In genomic region chr2:209141142-209141541, GRCh38 we compare ENCODE assay signal across 19 cellular contexts.
DNase-seq lines count a peak whose midpoint lies in the region; ATAC-seq, FAIRE-seq and TF ChIP-seq lines count a peak whose summit lies in the region.
"Had no signal": no experiment of that assay in that cellular context is flagged by ENCODE, and none has a peak within 500 bp of the region (broad histone marks: within the 10 kb centered on the region; RNA-seq: fewer than 3 reads in every experiment).

No MANE protein-coding gene starts in this region.

- H3K36me3 ChIP-seq in keratinocyte (ENCODE audit: control insufficient read depth in 2 of 2, extremely low read depth in 1 of 2, insufficient read depth in 2 of 2, low read length in 2 of 2) (no peaks in the 10 kb centered on the region), HepG2 (replicated peaks in 1 of 2; ENCODE audit: control insufficient read depth in 1 of 2, insufficient read depth in 2 of 2, low read length in 2 of 2) (no peaks in the 10 kb centered on the region)
- H3K36me3 ChIP-seq: BLaER1, HAP-1 had no signal

- WGBS in HepG2 (ENCODE audit: low lambda C conversion rate): under 1% methylated on average over 3 of the region's 3 CpGs

- H3K4me1 ChIP-seq in keratinocyte (ENCODE audit: control insufficient read depth, extremely low read depth, insufficient read depth, low read length) (peaks cover 19% of the 10 kb centered on the region), HepG2 (ENCODE audit: insufficient read depth, low read length) (no peaks in the 10 kb centered on the region)
- H3K4me1 ChIP-seq: Caco-2, HAP-1 had no signal

- H4K20me1 ChIP-seq in keratinocyte (ENCODE audit: control insufficient read depth, extremely low read depth, insufficient read depth, low read length) (no peaks in the 10 kb centered on the region), HepG2 (ENCODE audit: insufficient read depth, low read length) (no peaks in the 10 kb centered on the region)
- H4K20me1 ChIP-seq: BLaER1 had no signal

- H3K9ac ChIP-seq in keratinocyte (ENCODE audit: control insufficient read depth, extremely low read depth, insufficient read depth, low read length): no peak overlapping the region
- H3K9ac ChIP-seq in HepG2 (ENCODE audit: insufficient read depth, low read depth, low read length): no peak overlapping the region
- H3K9ac ChIP-seq: BLaER1 had no signal

- no peak for TF ChIP-seq CTCF in RWPE1 (conservative IDR thresholded peaks at IDR 0.05; ENCODE audit: low read depth)
- TF ChIP-seq CTCF in epithelial cell of esophagus (IDR thresholded peaks at IDR 0.05; ENCODE audit: insufficient read depth, low read depth, low read length, missing control alignments): no peak
- TF ChIP-seq CTCF in keratinocyte (optimal IDR thresholded peaks at IDR 0.05 in 1 of 3, IDR thresholded peaks at IDR 0.05 in 1 of 3, conservative IDR thresholded peaks at IDR 0.05 in 1 of 3; ENCODE audit: extremely low read depth in 1 of 3, insufficient read depth in 2 of 3, low read length in 3 of 3): no peak
- no peak for TF ChIP-seq CTCF in HepG2 (CRISPR knock-in tag; IDR thresholded peaks at IDR 0.05)

- H3K4me3 ChIP-seq in epithelial cell of esophagus (ENCODE audit: low read length) (no peak overlapping the region), keratinocyte (ENCODE audit: control insufficient read depth in 2 of 3, extremely low read depth in 1 of 3, insufficient read depth in 2 of 3, low read depth in 1 of 3, low read length in 3 of 3) (no peak overlapping the region), HepG2 (replicated peaks in 1 of 3; ENCODE audit: insufficient read depth in 1 of 3, low read depth in 2 of 3, low read length in 3 of 3) (no peak overlapping the region)
- H3K4me3 ChIP-seq: BLaER1, HAP-1 had no signal

- H3K79me2 ChIP-seq in keratinocyte (ENCODE audit: control insufficient read depth, insufficient read depth, low read length) (no peaks in the 10 kb centered on the region), HepG2 (ENCODE audit: insufficient read depth, low read length) (no peaks in the 10 kb centered on the region)

- FAIRE-seq in keratinocyte (lab: Jason Lieb, UNC) (peak; percentile 80), HepG2 (lab: Jason Lieb, UNC) (no peak)
- FAIRE-seq: G401.6, GM12892, H54 had no signal

- H3K4me2 ChIP-seq in keratinocyte (ENCODE audit: control insufficient read depth, extremely low read depth, insufficient read depth, low read depth, low read length) (peak overlapping the region; percentile 56), HepG2 (ENCODE audit: low read depth, low read length) (no peak overlapping the region)
- H3K4me2 ChIP-seq: BLaER1 had no signal

- no TSS peak for BruUV-seq in HepG2 (replicated peaks; lab: Mats Ljungman, UMichigan)

- peak overlapping the region; percentile 24 for H2AFZ ChIP-seq in keratinocyte (ENCODE audit: control insufficient read depth, low read length)
- no peak overlapping the region for H2AFZ ChIP-seq in HepG2 (ENCODE audit: low read length)

- TF ChIP-seq POLR2A in HepG2 (IDR thresholded peaks at IDR 0.05; ENCODE audit: insufficient read depth in 1 of 2, low read depth in 2 of 2, low read length in 2 of 2): no peak

- ATAC-seq in HepG2 (no peak), HG03135 (IDR thresholded peaks at IDR 0.05; ENCODE audit: unreplicated experiment) (no peak)
- ATAC-seq: CD8-positive, alpha-beta T cell had no signal

- in situ Hi-C loops in HepG2 (cut with HindIII; ENCODE audit: extremely low pct_ligation_motif_present, low pct_unique_long_range_greater_than_20kb): no loop called here

- no peak for TF ChIP-seq RAD21 in HepG2 (CRISPR knock-in tag; IDR thresholded peaks at IDR 0.05)

- intact Hi-C loops in HepG2 (cut with micrococcal nuclease; ENCODE audit: unreplicated experiment): no loop called here

- H3K27me3 ChIP-seq in keratinocyte (ENCODE audit: control insufficient read depth, extremely low read depth, insufficient read depth, low read length): no peaks in the 10 kb centered on the region
- no peaks in the 10 kb centered on the region for H3K27me3 ChIP-seq in HepG2 (ENCODE audit: control insufficient read depth in 1 of 2, insufficient read depth in 2 of 2, low read length in 2 of 2)
- H3K27me3 ChIP-seq: BLaER1 had no signal

- dilution Hi-C loops in keratinocyte (cut with MboI; ENCODE audit: extremely low pct_ligation_motif_present, low sequenced_read_pairs): no loop called here

- POLR2A ChIA-PET in RWPE1 (lab: Yijun Ruan, JAX; ENCODE audit: low non-redundant PET): no interaction called here
- POLR2A ChIA-PET in HepG2 (lab: Yijun Ruan, JAX): no interaction called here

- H3K9me1 ChIP-seq in keratinocyte (ENCODE audit: control insufficient read depth, extremely low read depth, insufficient read depth, low read length): no peaks in the 10 kb centered on the region

- DNase-seq in RWPE1 (ENCODE audit: low spot score) (peak; percentile 9), epithelial cell of esophagus (ENCODE audit: low read depth) (peak; percentile 77), keratinocyte (ENCODE audit: low read depth, low spot score) (peak; percentile 40), HepG2 (ENCODE audit: low spot score) (no peak), NCI-H82 (lab: John Stamatoyannopoulos, UW) (no peak)
- DNase-seq: Caco-2; CD4-positive, CD25-positive, alpha-beta regulatory T cell; CD8-positive, alpha-beta T cell; DMS153; DND-41; GOT3; HFFc6 had no signal

- H3K9me3 ChIP-seq in keratinocyte (ENCODE audit: control insufficient read depth, low read depth, low read length): no peaks in the 10 kb centered on the region
- H3K9me3 ChIP-seq in HepG2 (ENCODE audit: low read length): no peaks in the 10 kb centered on the region
- H3K9me3 ChIP-seq: BLaER1, Caco-2, HAP-1 had no signal

- TF ChIP-seq EP300 in HepG2 (IDR thresholded peaks at IDR 0.05; ENCODE audit: low read depth in 2 of 2, low read length in 2 of 2): no peak
- TF ChIP-seq EP300 in HepG2 (CRISPR knock-in tag; IDR thresholded peaks at IDR 0.05; ENCODE audit: borderline replicate concordance): no peak

- CTCF ChIA-PET in RWPE1 (lab: Yijun Ruan, JAX): no interaction called here
- CTCF ChIA-PET in HepG2 (lab: Yijun Ruan, JAX; ENCODE audit: low intra/inter-chr PET ratio, low total read pairs): no interaction called here

- H3K27ac ChIP-seq in RWPE1 (no peak overlapping the region), keratinocyte (ENCODE audit: control insufficient read depth, insufficient read depth, low read length) (peak overlapping the region; percentile 72), HepG2 (ENCODE audit: extremely low read length, insufficient read depth, low read length) (no peak overlapping the region)
- H3K27ac ChIP-seq: BLaER1, C4-2B had no signal

TF ChIP-seq in HepG2, 621 proteins besides CTCF, POLR2A, EP300 and RAD21:
- TF ChIP-seq NFE2L2 (IDR thresholded peaks at IDR 0.05; ENCODE audit: low read length) (no peak), ZNF703 (CRISPR knock-in tag; IDR thresholded peaks at IDR 0.05; ENCODE audit: borderline replicate concordance) (no peak), ZNF296 (CRISPR knock-in tag; conservative IDR thresholded peaks at IDR 0.05) (no peak), ZNF879 (CRISPR knock-in tag; IDR thresholded peaks at IDR 0.05) (no peak)
TF ChIP-seq in HepG2: peak in this region for 0.

Comparison
In these comparisons a context has a peak if more than half of its experiments do, and no peak if none do; other contexts are left out.
1. DNase-seq: peak in RWPE1 (single experiment), epithelial cell of esophagus (single experiment) and keratinocyte (single experiment); none in HepG2 (single experiment) and NCI-H82 (single experiment).